ENCODE assay signal across 1 cellular context in genomic region chr16:4800290-4801041, GRCh38.
TF ChIP-seq lines count a peak whose summit lies in the region.

No MANE protein-coding gene starts in this region.

TF ChIP-seq in GM12878, 131 proteins besides CTCF, POLR2A, EP300 and RAD21 (continued from another document and continues in another):
- TF ChIP-seq CUX1 (IDR thresholded peaks at IDR 0.05; ENCODE audit: insufficient replicate concordance, low read depth, low read length) (no peak), RFX5 (IDR thresholded peaks at IDR 0.05; ENCODE audit: low read depth, low read length) (no peak), RBBP5 (conservative IDR thresholded peaks at IDR 0.05) (no peak), PAX5 (IDR thresholded peaks at IDR 0.05; ENCODE audit: borderline replicate concordance, low read depth, low read length) (0 out of 2 replicates have a peak, but pooled peaks have one; percentile 10), POU2F2 (IDR thresholded peaks at IDR 0.05; ENCODE audit: borderline replicate concordance, low read depth, low read length) (no peak), REST (IDR thresholded peaks at IDR 0.05; ENCODE audit: low read depth, low read length) (no peak), YBX1 (IDR thresholded peaks at IDR 0.05) (no peak), ZNF687 (IDR thresholded peaks at IDR 0.05) (peak; percentile 93), ZNF384 (IDR thresholded peaks at IDR 0.05; ENCODE audit: borderline replicate concordance, low read depth, low read length) (no peak), SP1 (IDR thresholded peaks at IDR 0.05; ENCODE audit: low read depth, low read length) (no peak), MEF2A (IDR thresholded peaks at IDR 0.05; ENCODE audit: insufficient read depth, low read depth, low read length) (no peak), ZBTB11 (CRISPR knock-in tag; IDR thresholded peaks at IDR 0.05) (no peak), ZNF274 (IDR thresholded peaks at IDR 0.05; ENCODE audit: insufficient read depth, insufficient read length) (no peak), ZNF207 (IDR thresholded peaks at IDR 0.05; ENCODE audit: borderline replicate concordance) (no peak), PBX3 (IDR thresholded peaks at IDR 0.05; ENCODE audit: insufficient replicate concordance, low read depth, low read length) (no peak), MYC (IDR thresholded peaks at IDR 0.05; ENCODE audit: insufficient read depth, insufficient read length, insufficient replicate concordance, low read length, severe bottlenecking) (no peak), USF2 (IDR thresholded peaks at IDR 0.05; ENCODE audit: borderline replicate concordance, low read depth, low read length) (no peak; the same call in 1 of the 2 replicates), PRDM15 (CRISPR knock-in tag; IDR thresholded peaks at IDR 0.05) (no peak), KDM1A (IDR thresholded peaks at IDR 0.05; ENCODE audit: borderline replicate concordance) (no peak), MTA2 (IDR thresholded peaks at IDR 0.05; ENCODE audit: low read depth) (peak; percentile 56; the same call in 1 of the 2 replicates), CREB1 (IDR thresholded peaks at IDR 0.05; ENCODE audit: low read depth) (no peak), BHLHE40 (IDR thresholded peaks at IDR 0.05; ENCODE audit: borderline replicate concordance in 1 of 2, low read depth in 2 of 2, low read length in 1 of 2) (peak in 1 of 2 experiments; percentile 44; a peak in 1 of 4 replicates), SKIL (IDR thresholded peaks at IDR 0.05; ENCODE audit: low read depth, poor library complexity, severe bottlenecking) (no peak), CBX5 (IDR thresholded peaks at IDR 0.05; ENCODE audit: low read depth) (no peak)
